Comparison of ENCODE assay signal across 17 cellular contexts in the genomic region with DNA sequence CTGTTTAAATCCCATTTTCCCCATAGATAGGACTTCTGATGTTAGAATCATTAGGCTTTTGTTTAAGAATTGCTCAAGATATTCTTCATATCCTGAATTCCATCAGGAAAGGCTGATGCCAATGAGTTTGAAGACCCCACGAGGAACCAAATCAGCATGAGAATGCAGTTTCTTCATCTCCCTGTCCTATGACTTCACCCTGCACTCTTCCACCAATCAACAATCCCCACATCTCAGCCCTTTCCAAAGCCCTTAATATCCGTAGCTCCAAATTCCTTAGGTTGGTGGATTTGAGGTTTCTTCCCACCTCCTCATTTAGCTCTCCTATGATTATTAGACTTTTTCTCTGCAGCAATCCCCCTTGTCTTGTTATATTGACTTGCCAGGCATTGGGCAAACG.
"Had no signal": no experiment of that assay in that cellular context is flagged by ENCODE, and none has a peak within 500 bp of the region (broad histone marks: within the 10 kb centered on the region; RNA-seq: fewer than 3 reads in every experiment).

No MANE protein-coding gene starts in this region.

- H3K9me3 ChIP-seq: stomach, thoracic aorta had no signal

- ATAC-seq: activated T-cell treated with anti-CD3 and anti-CD28 coated beads, Interleukin-2, amount 50 U/mL, for 72 hours; esophagus mucosa; left colon; psoas muscle; T-cell had no signal

- H3K27ac ChIP-seq: psoas muscle, stomach, thoracic aorta, VCaP had no signal

- H3K4me1 ChIP-seq: psoas muscle had no signal

- H3K36me3 ChIP-seq: stomach, thoracic aorta had no signal

- DNase-seq: activated CD4-positive, alpha-beta memory T cell treated with anti-CD3 and anti-CD28 coated beads, Interleukin-2, amount 10 ng/mL, durations not matched to agents 7 days and 5 days; activated gamma-delta T cell treated with Interleukin-2 at 50 U/mL for 16 hours; activated naive CD8-positive, alpha-beta T cell treated with anti-CD3 and anti-CD28 coated beads for 36 hours; activated T-cell treated with anti-CD3 and anti-CD28 coated beads, Interleukin-2, amount 50 U/mL, for 72 hours; aorta; caudate nucleus; cortex of kidney; effector memory CD4-positive, alpha-beta T cell; head of caudate nucleus; left colon; psoas muscle; stimulated activated CD4-positive, alpha-beta T cell treated with anti-CD3 and anti-CD28 coated beads, Interleukin-4, amount 100 ng/mL, for 1 hour; stomach; T-cell had no signal

- H3K4me3 ChIP-seq: psoas muscle, stomach, thoracic aorta had no signal
